Comparison of ENCODE assay signal across 17 cellular contexts in the genomic region with DNA sequence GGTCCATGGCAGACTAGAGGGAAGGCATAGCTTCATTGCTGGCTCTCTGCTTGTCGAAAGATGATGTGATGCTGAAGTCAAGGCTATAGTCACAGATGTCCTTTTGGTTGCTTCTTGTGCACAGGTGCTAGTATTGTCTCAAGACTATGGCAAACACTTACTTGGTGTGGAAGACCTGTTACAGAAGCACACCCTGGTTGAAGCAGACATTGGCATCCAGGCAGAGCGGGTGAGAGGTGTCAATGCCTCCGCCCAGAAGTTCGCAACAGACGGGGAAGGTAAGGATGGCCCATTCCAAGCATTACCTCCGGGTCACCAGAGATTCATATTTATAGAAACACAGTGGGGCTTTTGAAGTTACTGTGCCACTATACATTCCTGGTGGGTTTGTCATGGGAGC.
"Had no signal": no experiment of that assay in that cellular context is flagged by ENCODE, and none has a peak within 500 bp of the region (broad histone marks: within the 10 kb centered on the region; RNA-seq: fewer than 3 reads in every experiment).

No MANE protein-coding gene starts in this region.

- H3K9me3 ChIP-seq: left lung, neutrophil, upper lobe of right lung had no signal

- H3K4me3 ChIP-seq: left lung, SK-N-MC, upper lobe of right lung had no signal

- H3K27ac Mint-ChIP-seq: activated naive CD4-positive, alpha-beta T cell treated with anti-CD3 and anti-CD28 coated beads for 36 hours had no signal

- H3K4me1 Mint-ChIP-seq: natural killer cell had no signal

- DNase-seq: activated CD8-positive, alpha-beta memory T cell treated with anti-CD3 and anti-CD28 coated beads for 24 hours; activated naive CD4-positive, alpha-beta T cell treated with anti-CD3 and anti-CD28 coated beads for 36 hours; foreskin fibroblast; glutamatergic neuron; hypothalamus; kidney; left lung; mesenchymal stem cell; natural killer cell; retina; stimulated activated CD4-positive, alpha-beta T cell treated with anti-CD3 and anti-CD28 coated beads, Interleukin-15, amount 100 ng/mL, for 24 hours; stimulated activated CD4-positive, alpha-beta T cell treated with anti-CD3 and anti-CD28 coated beads, Interleukin-4, amount 100 ng/mL, for 1 hour; stimulated activated naive CD4-positive, alpha-beta T cell treated with Interleukin-2 at 50 U/mL for 16 hours; upper lobe of right lung had no signal

- H3K27ac ChIP-seq: neutrophil, parathyroid adenoma, SK-N-MC, upper lobe of right lung had no signal

- H3K27me3 ChIP-seq: left lung, neutrophil, upper lobe of right lung had no signal

- H3K4me3 Mint-ChIP-seq: activated naive CD4-positive, alpha-beta T cell treated with anti-CD3 and anti-CD28 coated beads for 36 hours; natural killer cell had no signal

- H3K9me3 Mint-ChIP-seq: activated naive CD4-positive, alpha-beta T cell treated with anti-CD3 and anti-CD28 coated beads for 36 hours; natural killer cell had no signal

- ATAC-seq: left lung, natural killer cell, upper lobe of right lung had no signal
